Comparison of ENCODE assay signal across 6 cellular contexts in genomic region chr17:38747385-38748328, GRCh38. TPM values are rescaled to one million over a fixed set of nuclear protein-coding genes. Genes with fewer than 3 reads are reported as not detected.
DNase-seq lines count a peak whose midpoint lies in the region; ATAC-seq and TF ChIP-seq lines count a peak whose summit lies in the region.

No MANE protein-coding gene starts in this region.

- H3K9me3 ChIP-seq in neural cell (ENCODE audit: low read length), result no peaks in the 10 kb centered on the region

- H2AFZ ChIP-seq in neural cell (ENCODE audit: low read depth, low read length), result peak overlapping the region; percentile 62

- peaks cover 5% of the 10 kb centered on the region for H3K36me3 Mint-ChIP-seq in activated CD4-positive, alpha-beta T cell treated with anti-CD3 and anti-CD28 coated beads for 36 hours (ENCODE audit: low read depth)
- H3K36me3 Mint-ChIP-seq in brain, result peaks cover 12% of the 10 kb centered on the region

- peak; percentile 17 to 48 for TF ChIP-seq CTCF in brain (conservative IDR thresholded peaks at IDR 0.05)
- peak; percentile 39 for TF ChIP-seq CTCF in neural cell (IDR thresholded peaks at IDR 0.05; ENCODE audit: poor library complexity, severe bottlenecking)

- no peaks in the 10 kb centered on the region for H3F3A ChIP-seq in neural cell (ENCODE audit: insufficient read depth, low read length, poor library complexity, severe bottlenecking)

- ATAC-seq in activated CD4-positive, alpha-beta T cell treated with anti-CD3 and anti-CD28 coated beads for 36 hours, result no peak
- ATAC-seq in HG03139 (IDR thresholded peaks at IDR 0.05; ENCODE audit: unreplicated experiment) (no peak), GM18505 (IDR thresholded peaks at IDR 0.05; ENCODE audit: unreplicated experiment) (no peak)

- H3K27me3 Mint-ChIP-seq in activated CD4-positive, alpha-beta T cell treated with anti-CD3 and anti-CD28 coated beads for 36 hours, result peaks cover 36% of the 10 kb centered on the region
- H3K27me3 Mint-ChIP-seq in brain, result peaks cover 16% of the 10 kb centered on the region

- H3K27ac ChIP-seq in neural cell (ENCODE audit: low read length), result peak overlapping the region; percentile 94

- intact Hi-C loops in activated CD4-positive, alpha-beta T cell treated with anti-CD3 and anti-CD28 coated beads for 36 hours (cut with DNase I, micrococcal nuclease), result loop anchor here in 1 of 2 experiments (1.0 kb wide), 1 partner anchor 17 kb away; the partner anchor contains the start of gene CISD3

- POLR2A ChIA-PET in activated CD4-positive, alpha-beta T cell treated with anti-CD3 and anti-CD28 coated beads for 36 hours (lab: Charles Lee), result interaction anchor here (0.7 kb wide), 1 partner anchor 147 kb away, joined by 3 read pairs; no protein-coding TSS in a partner anchor

- TF ChIP-seq RAD21 in neural cell (conservative IDR thresholded peaks at IDR 0.05), result no peak

- peak overlapping the region; percentile 79 for H3K4me2 ChIP-seq in neural cell (ENCODE audit: low read length)

- no peak for TF ChIP-seq POLR2A in GM18505 (IDR thresholded peaks at IDR 0.05; ENCODE audit: borderline replicate concordance, extremely low read depth, insufficient read depth, insufficient read length)

- peak; percentile 52 for DNase-seq in activated CD4-positive, alpha-beta T cell treated with anti-CD3 and anti-CD28 coated beads for 36 hours
- no peak for DNase-seq in activated CD4-positive, alpha-beta T cell treated with anti-CD3 and anti-CD28 coated beads for 4 hours

- CTCF ChIA-PET in activated CD4-positive, alpha-beta T cell treated with anti-CD3 and anti-CD28 coated beads for 36 hours (lab: Charles Lee), result no interaction called here

- peak overlapping the region; percentile 94 for H3K4me3 ChIP-seq in neural cell (ENCODE audit: low read length)

- no peaks in the 10 kb centered on the region for H3K27me3 ChIP-seq in neural cell (ENCODE audit: insufficient read depth, low read depth, low read length)

- H3K36me3 ChIP-seq in neural cell (ENCODE audit: insufficient read depth, low read length), result no peaks in the 10 kb centered on the region

- H3K27ac Mint-ChIP-seq in activated CD4-positive, alpha-beta T cell treated with anti-CD3 and anti-CD28 coated beads for 36 hours, result no peak overlapping the region
- H3K27ac Mint-ChIP-seq in brain, result peak overlapping the region; percentile 71 to 97 (median 94)

- H3K4me3 Mint-ChIP-seq in activated CD4-positive, alpha-beta T cell treated with anti-CD3 and anti-CD28 coated beads for 36 hours, result peak overlapping the region; percentile 64
- H3K4me3 Mint-ChIP-seq in brain, result peak overlapping the region; percentile 92 to 99 (median 95)

- peaks cover 33% of the 10 kb centered on the region for H3K4me1 Mint-ChIP-seq in activated CD4-positive, alpha-beta T cell treated with anti-CD3 and anti-CD28 coated beads for 36 hours
- peaks cover 65% of the 10 kb centered on the region for H3K4me1 Mint-ChIP-seq in brain

- H4K20me1 ChIP-seq in neural cell (ENCODE audit: insufficient read depth), result no peaks in the 10 kb centered on the region

- no peak for TF ChIP-seq EP300 in neural cell (conservative IDR thresholded peaks at IDR 0.05; ENCODE audit: poor library complexity, severe bottlenecking)

- no peaks in the 10 kb centered on the region for H3K9me3 Mint-ChIP-seq in activated CD4-positive, alpha-beta T cell treated with anti-CD3 and anti-CD28 coated beads for 36 hours (ENCODE audit: low read depth)
- peaks cover 0 to 3% (median 0%) of the 10 kb centered on the region in 5 experiments for H3K9me3 Mint-ChIP-seq in brain

- H3K79me2 ChIP-seq in neural cell (replicated peaks; ENCODE audit: insufficient read depth, low read length), result peaks cover 60% of the 10 kb centered on the region

- no peaks in the 10 kb centered on the region for H3K9me2 ChIP-seq in neural cell (ENCODE audit: insufficient read depth, low read length)

- peak overlapping the region; percentile 100 for H3K9ac ChIP-seq in neural cell (ENCODE audit: low read length)

TF ChIP-seq in neural cell, 6 proteins besides CTCF, POLR2A, EP300 and RAD21:
- peak; percentile 21 for TF ChIP-seq POLR2AphosphoS5 (IDR thresholded peaks at IDR 0.05)
- peak; percentile 76 for TF ChIP-seq REST (IDR thresholded peaks at IDR 0.05; ENCODE audit: borderline replicate concordance)
- no peak for TF ChIP-seq SMC3 (conservative IDR thresholded peaks at IDR 0.05; ENCODE audit: poor library complexity)
- TF ChIP-seq EZH2 (IDR thresholded peaks at IDR 0.05; ENCODE audit: borderline replicate concordance, insufficient read depth, low read length, poor library complexity, severe bottlenecking), result no peak
- peak; percentile 26 for TF ChIP-seq MXI1 (conservative IDR thresholded peaks at IDR 0.05; ENCODE audit: poor library complexity, severe bottlenecking)

RNA-seq across cellular contexts. Expression of gene PCGF2, which starts 0.5 kb away (rescaled TPM):
- total RNA-seq in activated CD4-positive, alpha-beta T cell treated with anti-CD3 and anti-CD28 coated beads for 36 hours, result 1 to 10 TPM; 1.6 to 1.7 TPM
- polyA plus RNA-seq in brain (ENCODE audit: insufficient read depth, low read depth, low replicate concordance), result 88.3 TPM
- polyA plus RNA-seq in neural cell, result 10.7 and 11.7 TPM in 2 replicates
- polyA minus RNA-seq in neural cell, result 12.4 and 15.0 TPM in 2 replicates

RNA-seq across cellular contexts. Expression of gene PSMB3, which starts 4.9 kb away (rescaled TPM):
- total RNA-seq in activated CD4-positive, alpha-beta T cell treated with anti-CD3 and anti-CD28 coated beads for 36 hours, result 100 to 1,000 TPM; 337 to 396 TPM
- 278 TPM for polyA plus RNA-seq in brain (ENCODE audit: insufficient read depth, low read depth, low replicate concordance)
- polyA plus RNA-seq in neural cell, result 300 and 338 TPM in 2 replicates
- 94.8 and 133 TPM in 2 replicates for polyA minus RNA-seq in neural cell

RNA-seq across cellular contexts. Expression of gene CISD3, which starts 17.5 kb away (rescaled TPM):
- total RNA-seq in activated CD4-positive, alpha-beta T cell treated with anti-CD3 and anti-CD28 coated beads for 36 hours, result 10 to 100 TPM; 49.4 to 58.6 TPM
- polyA plus RNA-seq in brain (ENCODE audit: insufficient read depth, low read depth, low replicate concordance), result 38.7 TPM
- polyA plus RNA-seq in neural cell, result 0.48 and 1.2 TPM in 2 replicates
- polyA minus RNA-seq in neural cell, result 0.73 and 1.6 TPM in 2 replicates

RNA-seq across cellular contexts. Expression of gene MLLT6, which starts 42.6 kb away (rescaled TPM):
- 100 to 1,000 TPM; 168 to 174 TPM for total RNA-seq in activated CD4-positive, alpha-beta T cell treated with anti-CD3 and anti-CD28 coated beads for 36 hours
- polyA plus RNA-seq in brain (ENCODE audit: insufficient read depth, low read depth, low replicate concordance) (50.9 TPM), neural cell (19.7 and 26.0 TPM in 2 replicates)
- polyA minus RNA-seq in neural cell, result 44.8 and 47.6 TPM in 2 replicates

RNA-seq across cellular contexts. Expression of gene PIP4K2B, which starts 51.7 kb away (rescaled TPM):
- total RNA-seq in activated CD4-positive, alpha-beta T cell treated with anti-CD3 and anti-CD28 coated beads for 36 hours, result 10 to 100 TPM; 36.3 to 41.6 TPM
- polyA plus RNA-seq in brain (ENCODE audit: insufficient read depth, low read depth, low replicate concordance), result 90.8 TPM
- polyA plus RNA-seq in neural cell, result 164 and 187 TPM in 2 replicates
- 274 and 279 TPM in 2 replicates for polyA minus RNA-seq in neural cell

Comparison
In these comparisons a context has a peak if more than half of its experiments do, and no peak if none do; other contexts are left out.
1. RNA of gene CISD3, which starts 17.5 kb away (polyA plus RNA-seq): 38.7 TPM in brain (single experiment); 0.48 to 1.2 TPM in neural cell; every median in the first group is over 10 times any median in the second.